Comparison of ENCODE assay signal across 1 cellular context in genomic region chr7:122836286-122836685, GRCh38. TPM values are rescaled to one million over a fixed set of nuclear protein-coding genes. Genes with fewer than 3 reads are reported as not detected.
"Had no signal": no experiment of that assay in that cellular context is flagged by ENCODE, and none has a peak within 500 bp of the region (broad histone marks: within the 10 kb centered on the region; RNA-seq: fewer than 3 reads in every experiment).

No MANE protein-coding gene starts in this region.

RNA-seq across cellular contexts. Expression of gene CADPS2, which starts 50.0 kb away (rescaled TPM):
- polyA plus RNA-seq: IgD-negative memory B cell had no signal
